19 cellular contexts compared by ENCODE assay signal in the genomic region with DNA sequence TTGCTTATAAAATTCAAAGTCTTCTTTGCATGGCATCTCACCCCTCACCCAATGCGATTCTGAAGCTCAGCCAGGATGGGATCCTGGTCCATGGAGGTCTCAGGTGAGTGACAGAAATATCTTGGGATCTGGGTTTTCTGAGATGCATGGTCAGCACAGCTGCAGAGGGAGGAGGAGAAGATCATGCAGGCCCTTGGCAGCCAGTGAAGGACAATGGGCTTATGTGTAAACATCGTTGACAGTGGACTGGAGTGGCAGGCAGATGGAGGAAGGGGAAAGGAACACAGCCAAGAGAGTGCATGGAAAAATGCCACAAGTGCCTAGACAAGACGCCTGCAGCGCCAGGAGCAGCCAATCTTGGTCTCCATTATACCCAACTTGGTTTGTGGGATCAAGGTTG.
"Had no signal": no experiment of that assay in that cellular context is flagged by ENCODE, and none has a peak within 500 bp of the region (broad histone marks: within the 10 kb centered on the region; RNA-seq: fewer than 3 reads in every experiment).

No MANE protein-coding gene starts in this region.

- H3K4me1 ChIP-seq: SJSA1 had no signal

- DNase-seq: activated CD4-positive, alpha-beta T cell treated with anti-CD3 and anti-CD28 coated beads for 4 hours; activated CD8-positive, alpha-beta memory T cell treated with anti-CD3 and anti-CD28 coated beads, Interleukin-2, amount 50 U/mL, for 4 hours; activated CD8-positive, alpha-beta T cell treated with anti-CD3 and anti-CD28 coated beads for 36 hours; activated gamma-delta T cell treated with Interleukin-2 at 50 U/mL for 16 hours; activated naive CD4-positive, alpha-beta T cell treated with anti-CD3 and anti-CD28 coated beads, Interleukin-2, amount 10 ng/mL, durations not matched to agents 7 days and 5 days; activated naive CD8-positive, alpha-beta T cell treated with anti-CD3 and anti-CD28 coated beads for 36 hours; activated T-cell treated with anti-CD3 and anti-CD28 coated beads, Interleukin-2, amount 50 U/mL, for 72 hours; brain microvascular endothelial cell; Karpas-422; MM.1S; NCI-H1417 treated with DMSO at 0.1 percent for 48 hours; NCI-H1694; NCI-H446 treated with DMSO at 0.1 percent for 48 hours; NCI-H524 treated with DMSO at 0.1 percent for 48 hours; PC-3; SHP77 had no signal

- ATAC-seq: activated CD4-positive, CD25-positive, alpha-beta regulatory T cell treated with anti-CD3 and anti-CD28 coated beads, Interleukin-2, amount 50 U/mL, for 24 hours; activated CD8-positive, alpha-beta T cell treated with anti-CD3 and anti-CD28 coated beads for 36 hours; activated T-cell treated with anti-CD3 and anti-CD28 coated beads, Interleukin-2, amount 50 U/mL, for 72 hours; PC-3 had no signal

- H3K36me3 ChIP-seq: brain microvascular endothelial cell, cardiac muscle cell, SJSA1 had no signal

- H3K4me3 ChIP-seq: cardiac muscle cell, SJSA1 had no signal

- H3K27ac ChIP-seq: brain microvascular endothelial cell, cardiac muscle cell, SJSA1 had no signal

- H3K27me3 ChIP-seq: brain microvascular endothelial cell, cardiac muscle cell, SJSA1 had no signal

- H3K9me3 ChIP-seq: SJSA1 had no signal
